ENCODE assay signal across 19 cellular contexts in genomic region chr20:46209930-46210671, GRCh38.
"Had no signal": no experiment of that assay in that cellular context is flagged by ENCODE, and none has a peak within 500 bp of the region (broad histone marks: within the 10 kb centered on the region; RNA-seq: fewer than 3 reads in every experiment).

No MANE protein-coding gene starts in this region.

- H3K9ac ChIP-seq: neural progenitor cell had no signal

- DNase-seq: activated B cell treated with CpG ODN at 0.5 μM for 24 hours; activated CD4-positive, alpha-beta T cell treated with anti-CD3 and anti-CD28 coated beads, Interleukin-2, amount 10 ng/mL, durations not matched to agents 24 days and 14 days; activated naive CD4-positive, alpha-beta T cell treated with anti-CD3 and anti-CD28 coated beads, Interleukin-2, amount 10 ng/mL, durations not matched to agents 7 days and 5 days; amniotic stem cell; cortex of kidney; effector memory CD8-positive, alpha-beta T cell; kidney glomerular epithelial cell; lower lobe of right lung; midbrain; tibial artery had no signal

- H3K27me3 ChIP-seq: neural progenitor cell, vagina had no signal

- H3K4me3 Mint-ChIP-seq: activated B cell treated with CpG ODN at 0.5 μM for 24 hours; activated CD4-positive, alpha-beta T cell treated with anti-CD3 and anti-CD28 coated beads, Interleukin-2, amount 10 ng/mL, durations not matched to agents 24 days and 14 days; activated naive CD4-positive, alpha-beta T cell treated with anti-CD3 and anti-CD28 coated beads, Interleukin-2, amount 10 ng/mL, durations not matched to agents 7 days and 5 days; brain; central memory CD8-positive, alpha-beta T cell; effector memory CD8-positive, alpha-beta T cell; neural progenitor cell; stimulated activated effector memory CD8-positive, alpha-beta T cell treated with anti-CD3 and anti-CD28 coated beads, Interleukin-12 subunit alpha, Interleukin-12 subunit beta, amount 100 ng/mL, for 72 hours had no signal

- H3K36me3 ChIP-seq: lower lobe of right lung, neural progenitor cell, tibial artery, vagina had no signal

- H2AFZ ChIP-seq: hepatocyte, neural progenitor cell had no signal

- H3K9me3 Mint-ChIP-seq: activated B cell treated with CpG ODN at 0.5 μM for 24 hours; activated CD4-positive, alpha-beta T cell treated with anti-CD3 and anti-CD28 coated beads, Interleukin-2, amount 10 ng/mL, durations not matched to agents 24 days and 14 days; activated naive CD4-positive, alpha-beta T cell treated with anti-CD3 and anti-CD28 coated beads, Interleukin-2, amount 10 ng/mL, durations not matched to agents 7 days and 5 days; activated T-helper 2 cell treated with anti-CD3 and anti-CD28 coated beads, Interferon-gamma antibody, Interleukin-2, Interleukin-4, amounts not matched to agents 10 μg/mL and 5 μg/mL and 100 μg/mL, durations not matched to agents 14 hours and 24 hours and 36 hours; central memory CD8-positive, alpha-beta T cell; effector memory CD8-positive, alpha-beta T cell; neural progenitor cell; stimulated activated effector memory CD8-positive, alpha-beta T cell treated with anti-CD3 and anti-CD28 coated beads, Interleukin-12 subunit alpha, Interleukin-12 subunit beta, amount 100 ng/mL, for 72 hours had no signal

- H3K36me3 Mint-ChIP-seq: activated naive CD4-positive, alpha-beta T cell treated with anti-CD3 and anti-CD28 coated beads, Interleukin-2, amount 10 ng/mL, durations not matched to agents 7 days and 5 days; brain; neural progenitor cell; stimulated activated effector memory CD8-positive, alpha-beta T cell treated with anti-CD3 and anti-CD28 coated beads, Interleukin-12 subunit alpha, Interleukin-12 subunit beta, amount 100 ng/mL, for 72 hours had no signal

- H3K27ac ChIP-seq: hepatocyte, lower lobe of right lung, neural progenitor cell, tibial artery, vagina had no signal

- H3K4me2 ChIP-seq: hepatocyte, neural progenitor cell, smooth muscle cell had no signal

- H3K27ac Mint-ChIP-seq: activated B cell treated with CpG ODN at 0.5 μM for 24 hours; activated CD4-positive, alpha-beta T cell treated with anti-CD3 and anti-CD28 coated beads, Interleukin-2, amount 10 ng/mL, durations not matched to agents 24 days and 14 days; activated naive CD4-positive, alpha-beta T cell treated with anti-CD3 and anti-CD28 coated beads, Interleukin-2, amount 10 ng/mL, durations not matched to agents 7 days and 5 days; activated T-helper 2 cell treated with anti-CD3 and anti-CD28 coated beads, Interferon-gamma antibody, Interleukin-2, Interleukin-4, amounts not matched to agents 10 μg/mL and 5 μg/mL and 100 μg/mL, durations not matched to agents 14 hours and 24 hours and 36 hours; stimulated activated effector memory CD8-positive, alpha-beta T cell treated with anti-CD3 and anti-CD28 coated beads, Interleukin-12 subunit alpha, Interleukin-12 subunit beta, amount 100 ng/mL, for 72 hours had no signal

- H3K9me3 ChIP-seq: lower lobe of right lung, tibial artery, vagina had no signal

- H3K79me2 ChIP-seq: hepatocyte had no signal

- H3K4me3 ChIP-seq: hepatocyte, lower lobe of right lung, neural progenitor cell, smooth muscle cell, tibial artery, vagina had no signal

- ATAC-seq: effector memory CD8-positive, alpha-beta T cell; lower lobe of right lung; right cardiac atrium; stimulated activated effector memory CD8-positive, alpha-beta T cell treated with anti-CD3 and anti-CD28 coated beads, Interleukin-12 subunit alpha, Interleukin-12 subunit beta, amount 100 ng/mL, for 72 hours had no signal
